ENCODE assay signal across 12 cellular contexts in genomic region chr5:121969660-121970295, GRCh38. TPM values are rescaled to one million over a fixed set of nuclear protein-coding genes. Genes with fewer than 3 reads are reported as not detected.
DNase-seq lines count a peak whose midpoint lies in the region; ATAC-seq and TF ChIP-seq lines count a peak whose summit lies in the region.
"Had no signal": no experiment of that assay in that cellular context is flagged by ENCODE, and none has a peak within 500 bp of the region (broad histone marks: within the 10 kb centered on the region; RNA-seq: fewer than 3 reads in every experiment).

No MANE protein-coding gene starts in this region.

- TF ChIP-seq CTCF in mammary epithelial cell (conservative IDR thresholded peaks at IDR 0.05 in 1 of 2, IDR thresholded peaks at IDR 0.05 in 1 of 2; ENCODE audit: extremely low read depth in 1 of 2, insufficient read depth in 1 of 2, low read depth in 1 of 2, low read length in 2 of 2) (no peak), left lung (IDR thresholded peaks at IDR 0.05) (no peak), vagina (IDR thresholded peaks at IDR 0.05) (no peak)

- peak; percentile 51 for DNase-seq in M059J (ENCODE audit: low read depth)
- DNase-seq in mammary epithelial cell: no peak
- DNase-seq in left lung: no peak
- no peak for DNase-seq in vagina (ENCODE audit: extremely low spot score in 2 of 2)
- no peak for DNase-seq in NOMO-1 treated with dmso at 0.1 percent for 144 hours (lab: John Stamatoyannopoulos, UW; ENCODE audit: unreplicated experiment)
- DNase-seq: activated CD8-positive, alpha-beta memory T cell treated with anti-CD3 and anti-CD28 coated beads, Interleukin-2, amount 50 U/mL, for 48 hours; adrenal gland; effector memory CD4-positive, alpha-beta T cell; naive B cell; Peyer's patch had no signal

- H3K4me2 ChIP-seq in mammary epithelial cell (ENCODE audit: insufficient read depth, low read depth, low read length): peak overlapping the region; percentile 80

- peaks cover 2% of the 10 kb centered on the region for H4K20me1 ChIP-seq in mammary epithelial cell (ENCODE audit: insufficient read depth, low read length)

- TF ChIP-seq POLR2A in vagina (IDR thresholded peaks at IDR 0.05): no peak

- H3K79me2 ChIP-seq in mammary epithelial cell (ENCODE audit: insufficient read depth, low read length): peaks cover 94% of the 10 kb centered on the region

- CTCF ChIA-PET in mammary epithelial cell (lab: Charles Lee; ENCODE audit: low non-redundant PET): interaction anchor here (0.6 to 1.2 kb wide), 3 partner anchors 106 to 132 kb away, joined by 3 to 8 read pairs (median 6); no protein-coding TSS in a partner anchor

- H3K9ac ChIP-seq in mammary epithelial cell (ENCODE audit: insufficient read depth, low read length): peak overlapping the region; percentile 25

- intact Hi-C loops in mammary epithelial cell (cut with micrococcal nuclease): loop anchor here (1.0 to 10.0 kb wide), 4 partner anchors 107 to 445 kb away; no protein-coding TSS in a partner anchor
- intact Hi-C loops in left lung (cut with DNase I): loop anchor here in 1 of 2 donors (10.0 kb wide), 1 partner anchor 105 kb away; the partner anchor contains the start of gene LOX
- intact Hi-C loops in vagina (cut with DNase I): no loop called here

- no TSS peak for BruUV-seq in mammary epithelial cell (replicated peaks; lab: Mats Ljungman, UMichigan)

- in situ Hi-C loops in mammary epithelial cell (cut with MboI; ENCODE audit: low sequenced_read_pairs in 2 of 2): loop anchor here (10.0 to 25.0 kb wide), 2 partner anchors 118 to 185 kb away; partner anchors contain the start of gene LOX (in 1 of the 2)

- dilution Hi-C loops in mammary epithelial cell (cut with HindIII; ENCODE audit: low sequenced_read_pairs): loop anchor here (5.0 kb wide), 1 partner anchor 83 kb away; no protein-coding TSS in a partner anchor

- H3K36me3 ChIP-seq in mammary epithelial cell (ENCODE audit: insufficient read depth, low read length) (peaks cover 2% of the 10 kb centered on the region), left lung (no peaks in the 10 kb centered on the region), vagina (no peaks in the 10 kb centered on the region)
- H3K36me3 ChIP-seq: adrenal gland, Peyer's patch had no signal

- H3K4me1 ChIP-seq in mammary epithelial cell (ENCODE audit: insufficient read depth, low read length): peaks cover 29% of the 10 kb centered on the region
- H3K4me1 ChIP-seq in left lung: peaks cover 16 to 45% of the 10 kb centered on the region in 2 donors
- peaks cover 27% of the 10 kb centered on the region for H3K4me1 ChIP-seq in vagina

- H3K27me3 ChIP-seq in mammary epithelial cell (ENCODE audit: insufficient read depth, low read length): no peaks in the 10 kb centered on the region
- no peaks in the 10 kb centered on the region for H3K27me3 ChIP-seq in left lung
- no peaks in the 10 kb centered on the region for H3K27me3 ChIP-seq in vagina
- H3K27me3 ChIP-seq: adrenal gland, Peyer's patch had no signal

- no peak overlapping the region for H2AFZ ChIP-seq in mammary epithelial cell (ENCODE audit: low read depth, low read length)

- 51% methylated on average over 3 of the region's 3 CpGs for WGBS in mammary epithelial cell (ENCODE audit: low coverage, missing lambda C conversion rate)

- H3K27ac ChIP-seq in mammary epithelial cell (ENCODE audit: insufficient read depth, low read depth, low read length) (peak overlapping the region; percentile 87), left lung (peak overlapping the region; percentile 72 to 75), vagina (peak overlapping the region; percentile 42)
- H3K27ac ChIP-seq: adrenal gland had no signal

- no peaks in the 10 kb centered on the region for H3K9me3 ChIP-seq in mammary epithelial cell (replicated peaks; ENCODE audit: insufficient read depth, low read length)
- H3K9me3 ChIP-seq in left lung: no peaks in the 10 kb centered on the region
- no peaks in the 10 kb centered on the region for H3K9me3 ChIP-seq in vagina
- H3K9me3 ChIP-seq: adrenal gland, Peyer's patch had no signal

- H3K4me3 ChIP-seq in mammary epithelial cell (replicated peaks in 1 of 3; ENCODE audit: insufficient read depth in 1 of 3, low read depth in 2 of 3, low read length in 3 of 3) (no peak overlapping the region), left lung (no peak overlapping the region), vagina (no peak overlapping the region)
- H3K4me3 ChIP-seq: adrenal gland, Peyer's patch had no signal

- ATAC-seq in left lung: peak; percentile 17
- no peak for ATAC-seq in HG02981 (IDR thresholded peaks at IDR 0.05; ENCODE audit: unreplicated experiment)
- no peak for ATAC-seq in HG03025 (IDR thresholded peaks at IDR 0.05; ENCODE audit: low FRiP score, unreplicated experiment)

RNA-seq across cellular contexts. Expression of gene SRFBP1, which starts 8.0 kb away (rescaled TPM):
- 11.2 and 11.7 TPM in 2 replicates for total RNA-seq in M059J (2014; rRNA removed; shearing (Covaris generic))
- total RNA-seq in mammary epithelial cell: 10 to 100 TPM; 16.0 to 18.2 TPM
- polyA plus RNA-seq in mammary epithelial cell: 4.8 TPM
- polyA minus RNA-seq in mammary epithelial cell: 2.7 TPM
- total RNA-seq in left lung: 10 to 100 TPM; 11.1 to 13.8 TPM
- total RNA-seq in vagina: 10.8 TPM
